Comparison of ENCODE assay signal across 8 cellular contexts in genomic region chr10:32057041-32057372, GRCh38. TPM values are rescaled to one million over a fixed set of nuclear protein-coding genes. Genes with fewer than 3 reads are reported as not detected.
DNase-seq lines count a peak whose midpoint lies in the region; ATAC-seq lines count a peak whose summit lies in the region.

No MANE protein-coding gene starts in this region.

- peak overlapping the region; percentile 98 for H3K4me3 ChIP-seq in ACC112 (ENCODE audit: low read depth, low read length)
- peak overlapping the region; percentile 90 for H3K4me3 ChIP-seq in HUES6 (ENCODE audit: low read depth, low read length)

- H3K4me1 ChIP-seq in ACC112 (ENCODE audit: control insufficient read depth, insufficient read depth, low read length, unreplicated experiment) (peaks cover 25% of the 10 kb centered on the region), HUES6 (ENCODE audit: control insufficient read depth, insufficient read depth, low read length) (peaks cover 19% of the 10 kb centered on the region)

- H3K9me3 ChIP-seq in HUES6 (ENCODE audit: control insufficient read depth, insufficient read depth, low read depth, low read length) = no peaks in the 10 kb centered on the region

- H3K79me2 ChIP-seq in ACC112 (ENCODE audit: control insufficient read depth, insufficient read depth, low read length, unreplicated experiment) = peaks cover 42% of the 10 kb centered on the region

- no peaks in the 10 kb centered on the region for H3K9me3 Mint-ChIP-seq in naive thymus-derived CD8-positive, alpha-beta T cell

- DNase-seq in caudate nucleus (lab: John Stamatoyannopoulos, UW) (no peak), HuH-7.5 (ENCODE audit: low spot score) (no peak)
- no peak for DNase-seq in naive thymus-derived CD8-positive, alpha-beta T cell

- POLR2A ChIA-PET in naive thymus-derived CD8-positive, alpha-beta T cell (lab: Charles Lee) = interaction anchor here (0.6 to 1.6 kb wide), 4 partner anchors 9 to 289 kb away, joined by 3 to 5 read pairs (median 4); no protein-coding TSS in a partner anchor

- H3K27me3 Mint-ChIP-seq in naive thymus-derived CD8-positive, alpha-beta T cell = no peaks in the 10 kb centered on the region

- ATAC-seq in naive thymus-derived CD8-positive, alpha-beta T cell = no peak
- ATAC-seq in GM21576 (IDR thresholded peaks at IDR 0.05; ENCODE audit: unreplicated experiment) (no peak), GM19452 (IDR thresholded peaks at IDR 0.05; ENCODE audit: unreplicated experiment) (no peak), HG03520 (IDR thresholded peaks at IDR 0.05; ENCODE audit: unreplicated experiment) (no peak)

- H3K27me3 ChIP-seq in ACC112 (ENCODE audit: insufficient read depth, low read length) (no peaks in the 10 kb centered on the region), HUES6 (ENCODE audit: control insufficient read depth, insufficient read depth, low read length) (no peaks in the 10 kb centered on the region)

- H3K4me1 Mint-ChIP-seq in naive thymus-derived CD8-positive, alpha-beta T cell = peaks cover 4 to 49% (median 36%) of the 10 kb centered on the region in 4 donors

- no peaks in the 10 kb centered on the region for H3K36me3 Mint-ChIP-seq in naive thymus-derived CD8-positive, alpha-beta T cell

- peak overlapping the region; percentile 92 for H2AFZ ChIP-seq in ACC112 (ENCODE audit: low read length, unreplicated experiment)

- H3K27ac ChIP-seq in ACC112 (ENCODE audit: low read depth, low read length) (peak overlapping the region; percentile 72; the same call in 1 of the 2 replicates), HUES6 (ENCODE audit: low read depth, low read length) (no peak overlapping the region), caudate nucleus (ENCODE audit: low read depth, low read length) (peak overlapping the region; percentile 95)

- H3K4me3 Mint-ChIP-seq in naive thymus-derived CD8-positive, alpha-beta T cell = peak overlapping the region; percentile 91 to 99 (median 96)

- H3K36me3 ChIP-seq in ACC112 (ENCODE audit: insufficient read depth, low read length) (no peaks in the 10 kb centered on the region), HUES6 (ENCODE audit: control insufficient read depth, insufficient read depth, low read length) (no peaks in the 10 kb centered on the region)

- H3K27ac Mint-ChIP-seq in naive thymus-derived CD8-positive, alpha-beta T cell = peak overlapping the region; percentile 90 to 99 (median 95)

- H3K9ac ChIP-seq in HUES6 (ENCODE audit: low read length) = no peak overlapping the region

RNA-seq across cellular contexts. Expression of gene KIF5B, which starts 0.8 kb away (rescaled TPM):
- 10 to 100 TPM; 46.6 to 47.8 TPM for total RNA-seq in naive thymus-derived CD8-positive, alpha-beta T cell
- 10 to 100 TPM; 17.0 to 19.6 (median 17.9) TPM for polyA plus RNA-seq in naive thymus-derived CD8-positive, alpha-beta T cell
